In the genomic region with DNA sequence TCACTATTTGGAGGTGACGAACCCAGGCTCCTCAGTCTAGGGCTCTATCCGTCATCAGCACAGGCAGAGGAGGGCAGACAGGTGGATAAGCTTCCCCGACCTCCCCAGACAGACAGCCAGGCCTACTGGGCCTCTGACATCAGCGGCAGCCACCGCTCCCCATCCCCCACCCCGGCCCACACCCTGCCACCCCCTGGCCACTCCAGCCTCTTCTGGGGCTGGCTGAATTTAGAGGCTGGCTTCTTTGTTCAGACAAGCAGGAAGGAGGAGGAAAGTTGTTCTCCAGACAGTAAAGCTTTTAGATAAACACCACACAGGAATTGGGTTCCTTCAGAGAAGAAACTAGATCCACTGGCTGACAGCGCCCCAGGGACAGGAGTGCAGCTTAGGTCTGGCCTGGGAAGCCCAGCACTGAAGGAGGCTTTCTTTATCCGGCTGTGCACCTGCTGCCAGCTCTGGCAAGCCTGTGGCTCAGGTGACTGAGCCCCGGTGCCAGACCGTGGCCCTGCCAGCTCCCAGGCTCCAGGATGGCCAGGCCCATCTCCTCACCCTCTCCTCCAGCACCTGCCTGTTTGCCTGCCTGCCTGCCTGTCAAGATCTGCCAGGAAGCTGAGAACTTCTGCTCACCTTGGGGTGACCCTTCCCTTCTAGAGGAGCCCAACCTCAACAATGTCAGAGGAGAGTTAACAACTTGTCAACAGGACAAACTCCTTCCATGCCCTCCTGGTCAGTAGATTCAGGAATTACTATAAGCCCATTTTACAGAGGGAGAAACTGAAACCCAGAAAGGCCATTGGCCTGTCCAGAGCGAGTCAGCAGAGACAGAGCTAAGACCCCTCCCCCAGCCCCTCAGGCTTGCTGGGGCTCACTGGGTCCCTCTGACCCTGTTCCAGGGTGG, we compare ENCODE assay signal across 10 cellular contexts. TPM values are rescaled to one million over a fixed set of nuclear protein-coding genes. Genes with fewer than 3 reads are reported as not detected.
DNase-seq lines count a peak whose midpoint lies in the region; ATAC-seq lines count a peak whose summit lies in the region.
"Had no signal": no experiment of that assay in that cellular context is flagged by ENCODE, and none has a peak within 500 bp of the region (broad histone marks: within the 10 kb centered on the region; RNA-seq: fewer than 3 reads in every experiment).

No MANE protein-coding gene starts in this region.

- peak overlapping the region; percentile 75 for H3K27ac ChIP-seq in skeletal muscle tissue (ENCODE audit: low read depth, low read length)

- H3K36me3 Mint-ChIP-seq in activated T-cell treated with anti-CD3 and anti-CD28 coated beads, Interleukin-2, amount 50 U/mL, for 24 hours (ENCODE audit: low read depth), result no peaks in the 10 kb centered on the region

- peak; percentile 30 for ATAC-seq in esophagus mucosa

- H3K4me3 ChIP-seq in skeletal muscle tissue (ENCODE audit: low read length in 3 of 3), result peak overlapping the region in 1 of 3 donors; percentile 52

- H3K27me3 Mint-ChIP-seq in activated T-cell treated with anti-CD3 and anti-CD28 coated beads, Interleukin-2, amount 50 U/mL, for 24 hours, result no peaks in the 10 kb centered on the region

- DNase-seq in activated T-cell treated with anti-CD3 and anti-CD28 coated beads, Interleukin-2, amount 50 U/mL, for 24 hours, result no peak
- DNase-seq in activated T-cell treated with anti-CD3 and anti-CD28 coated beads for 4 hours (no peak), NCI-H2196 treated with DMSO at 0.1 percent for 48 hours (lab: John Stamatoyannopoulos, UW; ENCODE audit: unreplicated experiment) (peak; percentile 93), ureter (ENCODE audit: low spot score) (no peak), kidney glomerular epithelial cell (lab: John Stamatoyannopoulos, UW) (no peak), NCI-H2227 (lab: John Stamatoyannopoulos, UW; ENCODE audit: unreplicated experiment) (no peak)
- DNase-seq: stimulated activated CD4-positive, alpha-beta T cell treated with anti-CD3 and anti-CD28 coated beads, Interleukin-4, amount 100 ng/mL, for 24 hours had no signal

- peaks cover 16% of the 10 kb centered on the region for H3K4me1 Mint-ChIP-seq in activated T-cell treated with anti-CD3 and anti-CD28 coated beads, Interleukin-2, amount 50 U/mL, for 24 hours (ENCODE audit: low read depth)

- H3K9ac ChIP-seq in skeletal muscle tissue (ENCODE audit: low read depth in 1 of 3, low read length in 3 of 3), result peak overlapping the region in 2 of 3 donors; percentile 41 to 73

- H3K27me3 ChIP-seq in skeletal muscle tissue (ENCODE audit: control insufficient read depth in 3 of 3, insufficient read depth in 3 of 3, low read length in 3 of 3), result no peaks in the 10 kb centered on the region

- no peak overlapping the region for H3K4me3 Mint-ChIP-seq in activated T-cell treated with anti-CD3 and anti-CD28 coated beads, Interleukin-2, amount 50 U/mL, for 24 hours

- no peaks in the 10 kb centered on the region for H3K9me3 ChIP-seq in skeletal muscle tissue (ENCODE audit: control insufficient read depth in 3 of 3, low read length in 3 of 3)

- H3K9me3 Mint-ChIP-seq in activated T-cell treated with anti-CD3 and anti-CD28 coated beads, Interleukin-2, amount 50 U/mL, for 24 hours, result no peaks in the 10 kb centered on the region

- H3K27ac Mint-ChIP-seq in activated T-cell treated with anti-CD3 and anti-CD28 coated beads, Interleukin-2, amount 50 U/mL, for 24 hours, result peak overlapping the region; percentile 82

- H3K4me1 ChIP-seq in skeletal muscle tissue (ENCODE audit: control insufficient read depth in 3 of 3, insufficient read depth in 3 of 3, low read length in 3 of 3), result peaks cover 40 to 54% (median 47%) of the 10 kb centered on the region in 3 donors

- H3K36me3 ChIP-seq in skeletal muscle tissue (ENCODE audit: control insufficient read depth in 3 of 3, insufficient read depth in 3 of 3, low read length in 3 of 3), result peaks cover 0 to 2% (median 0%) of the 10 kb centered on the region in 3 donors

RNA-seq across cellular contexts. Expression of gene KLHL35, which starts 44.0 kb away (rescaled TPM):
- 0.84 TPM for total RNA-seq in esophagus mucosa
- 4.7 TPM for total RNA-seq in skeletal muscle tissue
- 1.5 TPM for total RNA-seq in ureter
- total RNA-seq: H4 had no signal

RNA-seq across cellular contexts. Expression of gene GDPD5, which starts 48.8 kb away (rescaled TPM):
- total RNA-seq in esophagus mucosa (1.0 TPM), skeletal muscle tissue (7.8 TPM), ureter (14.9 TPM)
